In the genomic region with DNA sequence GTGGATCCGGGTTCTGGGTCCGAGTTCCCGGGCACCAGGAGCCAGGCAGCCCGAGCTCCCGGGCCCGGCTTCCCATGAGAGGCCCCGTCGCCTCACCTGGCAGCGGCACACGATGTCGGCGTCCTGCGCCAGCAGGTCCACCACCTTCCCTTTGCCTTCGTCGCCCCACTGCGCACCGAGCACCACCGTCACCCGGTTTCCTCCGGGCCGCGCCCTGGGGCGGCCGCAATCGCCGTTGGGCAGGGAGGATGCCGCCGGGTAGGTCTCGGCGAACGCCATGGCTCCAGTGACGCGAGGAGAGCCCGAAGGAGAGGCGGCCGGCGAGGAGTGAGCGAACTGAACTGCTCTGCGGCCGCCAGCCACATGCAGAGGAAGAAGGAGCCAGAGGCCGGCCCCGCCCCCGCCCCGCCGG, we compare ENCODE assay signal across 1 cellular context.
TF ChIP-seq lines count a peak whose summit lies in the region.

Gene ADSS2, minus strand, starts transcription at position 371 of the 412 bp plus-strand sequence. Its CDS starts 92 bp downstream, at position 279.

TF ChIP-seq in K562, 482 proteins besides CTCF, POLR2A, EP300 and RAD21 (continued from another document and continues in another):
- TF ChIP-seq TAF15 (IDR thresholded peaks at IDR 0.05; ENCODE audit: low read depth, low read length) (no peak), TAF1 (IDR thresholded peaks at IDR 0.05; ENCODE audit: control insufficient read depth, extremely low read depth, insufficient read depth, low read length, severe bottlenecking) (peak; percentile 87), ZNF57 (CRISPR knock-in tag; IDR thresholded peaks at IDR 0.05) (0 out of 2 replicates have a peak, but pooled peaks have one; percentile 51), MAZ (CRISPR knock-in tag; conservative IDR thresholded peaks at IDR 0.05 in 1 of 2, IDR thresholded peaks at IDR 0.05 in 1 of 2) (peak in 1 of 2 experiments; percentile 55; a peak in 1 of 4 replicates), RNF219 (CRISPR knock-in tag; IDR thresholded peaks at IDR 0.05) (no peak), PHF20 (IDR thresholded peaks at IDR 0.05; ENCODE audit: partially characterized antibody) (peak; percentile 50), CBX1 (IDR thresholded peaks at IDR 0.05; ENCODE audit: low read depth) (no peak), POLR2H (tag; IDR thresholded peaks at IDR 0.05; ENCODE audit: low read depth) (peak; percentile 86), CGGBP1 (CRISPR knock-in tag; IDR thresholded peaks at IDR 0.05) (0 out of 2 replicates have a peak, but pooled peaks have one; percentile 65), BRF1 (IDR thresholded peaks at IDR 0.05; ENCODE audit: borderline replicate concordance, extremely low read depth, insufficient read length) (no peak), ZFP36 (IDR thresholded peaks at IDR 0.05; ENCODE audit: low read depth, low read length, partially characterized antibody) (peak; percentile 10), HNRNPL (IDR thresholded peaks at IDR 0.05; ENCODE audit: low read depth, low read length) (no peak), ZNF551 (CRISPR knock-in tag; IDR thresholded peaks at IDR 0.05) (no peak), TFAP4 (CRISPR knock-in tag; IDR thresholded peaks at IDR 0.05; ENCODE audit: borderline replicate concordance) (peak; percentile 44), ZNF668 (CRISPR knock-in tag; IDR thresholded peaks at IDR 0.05) (no peak), TBP (optimal IDR thresholded peaks at IDR 0.05; ENCODE audit: low read depth, low read length) (peak; percentile 85), SREBF1 (IDR thresholded peaks at IDR 0.05; ENCODE audit: borderline replicate concordance, low read depth, low read length) (no peak), NFIC (IDR thresholded peaks at IDR 0.05) (peak; percentile 62), JUND (IDR thresholded peaks at IDR 0.05; ENCODE audit: borderline replicate concordance, low read depth, low read length) (no peak), JUND (tag; IDR thresholded peaks at IDR 0.05; ENCODE audit: borderline replicate concordance, low read depth, low read length) (no peak), CHD1 (IDR thresholded peaks at IDR 0.05; ENCODE audit: low read length) (peak; percentile 53), RBM34 (IDR thresholded peaks at IDR 0.05; ENCODE audit: borderline replicate concordance, insufficient read depth, low read length) (0 out of 2 replicates have a peak, but pooled peaks have one; percentile 44), TAF7 (tag; IDR thresholded peaks at IDR 0.05) (peak; percentile 89), IRF2 (CRISPR knock-in tag; IDR thresholded peaks at IDR 0.05) (no peak), MNT (conservative IDR thresholded peaks at IDR 0.05) (peak in 1 of 2 experiments; percentile 54; a peak in 3 of 4 replicates), FOXJ3 (CRISPR knock-in tag; IDR thresholded peaks at IDR 0.05) (no peak), NONO (IDR thresholded peaks at IDR 0.05; ENCODE audit: low read depth in 2 of 2, low read length in 1 of 2) (peak; percentile 75 to 91; a peak in 3 of 4 replicates), DMBX1 (CRISPR knock-in tag; IDR thresholded peaks at IDR 0.05; ENCODE audit: borderline replicate concordance) (peak; percentile 25; the same call in 1 of the 2 replicates), ZSCAN32 (CRISPR knock-in tag; IDR thresholded peaks at IDR 0.05) (0 out of 2 replicates have a peak, but pooled peaks have one; percentile 19), NR1H2 (CRISPR knock-in tag; IDR thresholded peaks at IDR 0.05) (no peak), CREM (IDR thresholded peaks at IDR 0.05; ENCODE audit: low read depth) (peak; percentile 2; the same call in 1 of the 2 replicates), STAT5B (CRISPR knock-in tag; IDR thresholded peaks at IDR 0.05) (no peak), SUPT5H (IDR thresholded peaks at IDR 0.05) (peak; percentile 94), ZNF77 (CRISPR knock-in tag; IDR thresholded peaks at IDR 0.05) (no peak), POLR2B (IDR thresholded peaks at IDR 0.05; ENCODE audit: low read depth, partially characterized antibody) (peak; percentile 85), ZBTB8A (IDR thresholded peaks at IDR 0.05; ENCODE audit: partially characterized antibody) (no peak), EP400 (IDR thresholded peaks at IDR 0.05) (peak; percentile 80; the same call in 1 of the 2 replicates), HNRNPLL (IDR thresholded peaks at IDR 0.05; ENCODE audit: low read depth, low read length, poor library complexity, severe bottlenecking) (peak; percentile 25)
- TF ChIP-seq, protein P1, sequence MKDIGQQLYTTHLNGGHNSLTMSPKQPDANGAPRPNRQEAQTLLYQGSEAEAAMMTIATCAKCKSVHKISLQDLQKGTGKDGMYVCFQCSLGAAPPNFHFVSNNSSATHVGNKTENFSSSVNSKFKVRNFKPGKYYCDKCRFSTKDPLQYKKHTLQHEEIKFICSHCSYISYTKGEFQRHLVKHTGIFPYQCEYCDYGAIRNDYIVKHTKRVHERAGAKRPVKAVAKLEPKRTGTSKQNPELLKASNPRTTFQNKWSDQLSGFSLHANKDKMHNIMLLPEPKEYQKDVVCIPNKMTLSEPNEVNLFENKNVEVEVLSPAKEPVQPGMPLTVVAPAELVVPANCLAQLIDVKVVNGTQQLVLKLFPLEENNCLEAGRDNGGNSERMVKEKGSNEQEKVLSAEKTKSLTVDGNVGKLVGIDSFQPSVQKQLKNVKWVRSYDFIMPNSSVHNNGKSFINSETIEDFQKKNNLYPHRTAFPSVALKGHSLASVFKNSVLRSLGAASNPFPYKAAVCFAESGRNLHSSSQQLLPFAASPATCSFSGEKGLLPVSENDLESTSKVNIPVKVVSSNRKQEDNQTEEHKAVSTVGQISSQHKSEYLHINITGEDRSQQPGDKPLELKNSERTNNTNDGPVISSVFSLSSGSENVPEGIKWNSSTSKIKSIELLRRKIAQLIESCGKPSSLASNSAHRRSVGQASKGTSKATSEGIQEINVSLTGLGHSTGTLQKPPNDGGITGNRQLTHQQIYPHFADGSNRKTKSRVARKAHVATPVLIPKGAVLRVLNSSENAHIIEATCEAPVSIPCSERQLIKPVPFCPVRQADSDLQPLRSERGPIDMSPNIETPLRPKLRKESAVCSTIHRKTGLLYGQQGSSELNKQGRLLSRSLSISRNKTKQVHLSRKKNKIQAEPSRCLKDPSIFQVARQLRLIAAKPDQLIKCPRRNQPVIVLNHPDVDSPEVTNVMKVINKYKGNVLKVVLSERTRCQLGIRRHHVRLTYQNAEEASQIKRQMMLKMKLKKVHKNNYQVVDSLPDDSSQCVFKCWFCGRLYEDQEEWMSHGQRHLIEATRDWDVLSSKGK (CRISPR knock-in tag; IDR thresholded peaks at IDR 0.05), result no peak
- TF ChIP-seq, protein P2, sequence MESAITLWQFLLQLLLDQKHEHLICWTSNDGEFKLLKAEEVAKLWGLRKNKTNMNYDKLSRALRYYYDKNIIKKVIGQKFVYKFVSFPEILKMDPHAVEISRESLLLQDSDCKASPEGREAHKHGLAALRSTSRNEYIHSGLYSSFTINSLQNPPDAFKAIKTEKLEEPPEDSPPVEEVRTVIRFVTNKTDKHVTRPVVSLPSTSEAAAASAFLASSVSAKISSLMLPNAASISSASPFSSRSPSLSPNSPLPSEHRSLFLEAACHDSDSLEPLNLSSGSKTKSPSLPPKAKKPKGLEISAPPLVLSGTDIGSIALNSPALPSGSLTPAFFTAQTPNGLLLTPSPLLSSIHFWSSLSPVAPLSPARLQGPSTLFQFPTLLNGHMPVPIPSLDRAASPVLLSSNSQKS (CRISPR knock-in tag; IDR thresholded peaks at IDR 0.05), result no peak
- TF ChIP-seq, protein P3, sequence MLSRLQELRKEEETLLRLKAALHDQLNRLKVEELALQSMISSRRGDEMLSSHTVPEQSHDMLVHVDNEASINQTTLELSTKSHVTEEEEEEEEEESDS (CRISPR knock-in tag; IDR thresholded peaks at IDR 0.05), result no peak
- TF ChIP-seq, protein P4, sequence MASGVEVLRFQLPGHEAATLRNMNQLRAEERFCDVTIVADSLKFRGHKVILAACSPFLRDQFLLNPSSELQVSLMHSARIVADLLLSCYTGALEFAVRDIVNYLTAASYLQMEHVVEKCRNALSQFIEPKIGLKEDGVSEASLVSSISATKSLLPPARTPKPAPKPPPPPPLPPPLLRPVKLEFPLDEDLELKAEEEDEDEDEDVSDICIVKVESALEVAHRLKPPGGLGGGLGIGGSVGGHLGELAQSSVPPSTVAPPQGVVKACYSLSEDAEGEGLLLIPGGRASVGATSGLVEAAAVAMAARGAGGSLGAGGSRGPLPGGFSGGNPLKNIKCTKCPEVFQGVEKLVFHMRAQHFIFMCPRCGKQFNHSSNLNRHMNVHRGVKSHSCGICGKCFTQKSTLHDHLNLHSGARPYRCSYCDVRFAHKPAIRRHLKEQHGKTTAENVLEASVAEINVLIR (CRISPR knock-in tag; IDR thresholded peaks at IDR 0.05), result no peak
- TF ChIP-seq, protein P5, sequence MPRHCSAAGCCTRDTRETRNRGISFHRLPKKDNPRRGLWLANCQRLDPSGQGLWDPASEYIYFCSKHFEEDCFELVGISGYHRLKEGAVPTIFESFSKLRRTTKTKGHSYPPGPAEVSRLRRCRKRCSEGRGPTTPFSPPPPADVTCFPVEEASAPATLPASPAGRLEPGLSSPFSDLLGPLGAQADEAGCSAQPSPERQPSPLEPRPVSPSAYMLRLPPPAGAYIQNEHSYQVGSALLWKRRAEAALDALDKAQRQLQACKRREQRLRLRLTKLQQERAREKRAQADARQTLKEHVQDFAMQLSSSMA (CRISPR knock-in tag; IDR thresholded peaks at IDR 0.05), result 0 out of 2 replicates have a peak, but pooled peaks have one; percentile 50
- TF ChIP-seq, protein P6, sequence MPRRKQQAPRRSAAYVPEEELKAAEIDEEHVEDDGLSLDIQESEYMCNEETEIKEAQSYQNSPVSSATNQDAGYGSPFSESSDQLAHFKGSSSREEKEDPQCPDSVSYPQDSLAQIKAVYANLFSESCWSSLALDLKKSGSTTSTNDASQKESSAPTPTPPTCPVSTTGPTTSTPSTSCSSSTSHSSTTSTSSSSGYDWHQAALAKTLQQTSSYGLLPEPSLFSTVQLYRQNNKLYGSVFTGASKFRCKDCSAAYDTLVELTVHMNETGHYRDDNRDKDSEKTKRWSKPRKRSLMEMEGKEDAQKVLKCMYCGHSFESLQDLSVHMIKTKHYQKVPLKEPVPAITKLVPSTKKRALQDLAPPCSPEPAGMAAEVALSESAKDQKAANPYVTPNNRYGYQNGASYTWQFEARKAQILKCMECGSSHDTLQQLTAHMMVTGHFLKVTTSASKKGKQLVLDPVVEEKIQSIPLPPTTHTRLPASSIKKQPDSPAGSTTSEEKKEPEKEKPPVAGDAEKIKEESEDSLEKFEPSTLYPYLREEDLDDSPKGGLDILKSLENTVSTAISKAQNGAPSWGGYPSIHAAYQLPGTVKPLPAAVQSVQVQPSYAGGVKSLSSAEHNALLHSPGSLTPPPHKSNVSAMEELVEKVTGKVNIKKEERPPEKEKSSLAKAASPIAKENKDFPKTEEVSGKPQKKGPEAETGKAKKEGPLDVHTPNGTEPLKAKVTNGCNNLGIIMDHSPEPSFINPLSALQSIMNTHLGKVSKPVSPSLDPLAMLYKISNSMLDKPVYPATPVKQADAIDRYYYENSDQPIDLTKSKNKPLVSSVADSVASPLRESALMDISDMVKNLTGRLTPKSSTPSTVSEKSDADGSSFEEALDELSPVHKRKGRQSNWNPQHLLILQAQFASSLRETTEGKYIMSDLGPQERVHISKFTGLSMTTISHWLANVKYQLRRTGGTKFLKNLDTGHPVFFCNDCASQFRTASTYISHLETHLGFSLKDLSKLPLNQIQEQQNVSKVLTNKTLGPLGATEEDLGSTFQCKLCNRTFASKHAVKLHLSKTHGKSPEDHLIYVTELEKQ (CRISPR knock-in tag; IDR thresholded peaks at IDR 0.05), result no peak
- TF ChIP-seq, protein P7, sequence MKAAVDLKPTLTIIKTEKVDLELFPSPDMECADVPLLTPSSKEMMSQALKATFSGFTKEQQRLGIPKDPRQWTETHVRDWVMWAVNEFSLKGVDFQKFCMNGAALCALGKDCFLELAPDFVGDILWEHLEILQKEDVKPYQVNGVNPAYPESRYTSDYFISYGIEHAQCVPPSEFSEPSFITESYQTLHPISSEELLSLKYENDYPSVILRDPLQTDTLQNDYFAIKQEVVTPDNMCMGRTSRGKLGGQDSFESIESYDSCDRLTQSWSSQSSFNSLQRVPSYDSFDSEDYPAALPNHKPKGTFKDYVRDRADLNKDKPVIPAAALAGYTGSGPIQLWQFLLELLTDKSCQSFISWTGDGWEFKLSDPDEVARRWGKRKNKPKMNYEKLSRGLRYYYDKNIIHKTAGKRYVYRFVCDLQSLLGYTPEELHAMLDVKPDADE (conservative IDR thresholded peaks at IDR 0.05; ENCODE audit: control insufficient read depth, low read depth, low read length), result no peak
